30 cellular contexts compared by ENCODE assay signal in the genomic region with DNA sequence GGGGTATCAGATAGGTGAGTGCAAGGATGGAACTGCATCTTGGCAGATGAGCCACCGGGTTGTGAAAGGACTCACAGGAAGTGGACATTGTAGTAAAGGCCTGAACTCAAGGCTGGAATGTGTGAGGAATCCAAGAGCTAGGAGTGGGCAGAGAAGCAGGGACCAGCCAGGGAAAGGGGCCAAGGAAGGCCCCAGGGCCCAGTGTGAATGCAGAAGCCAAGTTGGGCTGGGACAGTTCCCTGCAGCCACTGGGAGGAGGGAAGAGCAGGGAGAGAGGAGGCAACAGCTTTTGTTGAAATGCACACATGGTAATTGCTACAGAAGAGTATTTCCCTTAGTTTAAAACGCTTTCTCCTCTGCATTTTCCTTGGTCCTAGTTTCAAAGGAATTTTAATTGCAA. TPM values are rescaled to one million over a fixed set of nuclear protein-coding genes. Genes with fewer than 3 reads are reported as not detected.
"Had no signal": no experiment of that assay in that cellular context is flagged by ENCODE, and none has a peak within 500 bp of the region (broad histone marks: within the 10 kb centered on the region; RNA-seq: fewer than 3 reads in every experiment).

No MANE protein-coding gene starts in this region.

- H3K4me1 Mint-ChIP-seq: stimulated activated memory B cell treated with anti-CD40 and anti-IgM and Interleukin-4, amounts not matched to agents 10 μg/mL and 1 μg/mL and 100 μg/mL, for 72 hours had no signal

- H3K9me3 ChIP-seq: colonic mucosa, testis had no signal

- H3K9ac ChIP-seq: neural progenitor cell, parathyroid adenoma had no signal

- H3K4me2 ChIP-seq: neural progenitor cell had no signal

- H2AFZ ChIP-seq: neural progenitor cell, parathyroid adenoma had no signal

- H3K79me2 ChIP-seq: parathyroid adenoma had no signal

- DNase-seq: colonic mucosa; effector memory CD8-positive, alpha-beta T cell; foreskin keratinocyte; glutamatergic neuron; heart right ventricle; hippocampal formation; kidney; mesenchymal stem cell; midbrain; naive thymus-derived CD4-positive, alpha-beta T cell; sigmoid colon; stimulated activated CD4-positive, alpha-beta T cell treated with anti-CD3 and anti-CD28 coated beads, Interleukin-2, amount 100 ng/mL, for 24 hours; stimulated activated CD4-positive, alpha-beta T cell treated with anti-CD3 and anti-CD28 coated beads, Interleukin-4, amount 100 ng/mL, for 24 hours; stimulated activated naive CD8-positive, alpha-beta T cell treated with anti-CD3 and anti-CD28 coated beads, Interleukin-15, Interleukin-2, amounts not matched to agents 100 U/mL and 50 U/mL, for 24 hours; testis; tibial artery had no signal

- H3K4me3 Mint-ChIP-seq: dendritic cell treated with granulocyte-macrophage colony-stimulating factor and Interleukin-4, amounts not matched to agents 40 ng/mL and 50 ng/mL, for 4 days; effector memory CD8-positive, alpha-beta T cell; naive thymus-derived CD4-positive, alpha-beta T cell; nephron; neural progenitor cell; stimulated activated memory B cell treated with anti-CD40 and anti-IgM and Interleukin-4, amounts not matched to agents 10 μg/mL and 1 μg/mL and 100 μg/mL, for 72 hours; type B pancreatic cell had no signal

- H3K4me1 ChIP-seq: colonic mucosa, foreskin keratinocyte, heart right ventricle, sigmoid colon, testis, tibial artery had no signal

- H3K36me3 ChIP-seq: colonic mucosa, heart right ventricle, neural progenitor cell, sigmoid colon, tibial artery had no signal

- ATAC-seq: effector memory CD8-positive, alpha-beta T cell; esophagus mucosa; foreskin keratinocyte; left lobe of liver; naive thymus-derived CD4-positive, alpha-beta T cell; stimulated activated memory B cell treated with anti-CD40 and anti-IgM and Interleukin-4, amounts not matched to agents 10 μg/mL and 1 μg/mL and 100 μg/mL, for 72 hours; stimulated activated naive CD8-positive, alpha-beta T cell treated with anti-CD3 and anti-CD28 coated beads, Interleukin-15, Interleukin-2, amounts not matched to agents 100 U/mL and 50 U/mL, for 24 hours had no signal

- H3K27ac Mint-ChIP-seq: dendritic cell treated with granulocyte-macrophage colony-stimulating factor and Interleukin-4, amounts not matched to agents 40 ng/mL and 50 ng/mL, for 4 days; effector memory CD8-positive, alpha-beta T cell; naive thymus-derived CD4-positive, alpha-beta T cell; nephron; neural progenitor cell; progenitor cell of endocrine pancreas; stimulated activated memory B cell treated with anti-CD40 and anti-IgM and Interleukin-4, amounts not matched to agents 10 μg/mL and 1 μg/mL and 100 μg/mL, for 72 hours; type B pancreatic cell had no signal

- H3K27me3 ChIP-seq: colonic mucosa, neural progenitor cell, testis had no signal

- H3K27ac ChIP-seq: colonic mucosa, foreskin keratinocyte, heart right ventricle, neural progenitor cell, parathyroid adenoma, sigmoid colon, testis, tibial artery had no signal

- H3K4me3 ChIP-seq: colonic mucosa, heart right ventricle, lung, neural progenitor cell, sigmoid colon, testis, tibial artery had no signal

- H3K36me3 Mint-ChIP-seq: neural progenitor cell, type B pancreatic cell had no signal

- H3K9me3 Mint-ChIP-seq: dendritic cell treated with granulocyte-macrophage colony-stimulating factor and Interleukin-4, amounts not matched to agents 40 ng/mL and 50 ng/mL, for 4 days; type B pancreatic cell had no signal

RNA-seq across cellular contexts. Expression of a gene that starts 34.6 kb away (rescaled TPM):
- total RNA-seq: chondrocyte; fibroblast of lung; foreskin keratinocyte; liver; naive thymus-derived CD4-positive, alpha-beta T cell; osteoblast had no signal
- polyA plus RNA-seq: fibroblast of lung; foreskin keratinocyte; naive thymus-derived CD4-positive, alpha-beta T cell had no signal
